10 cellular contexts compared by ENCODE assay signal in genomic region chrX:123647244-123647643, GRCh38.
"Had no signal": no experiment of that assay in that cellular context is flagged by ENCODE, and none has a peak within 500 bp of the region (broad histone marks: within the 10 kb centered on the region; RNA-seq: fewer than 3 reads in every experiment).

No MANE protein-coding gene starts in this region.

- ATAC-seq: HCT116 had no signal

- H2AFZ ChIP-seq: GM23248 had no signal

- H3K4me3 ChIP-seq: GM23248, HAP-1 had no signal

- H3K27ac Mint-ChIP-seq: HFFc6, IgD-negative memory B cell had no signal

- H3K27me3 Mint-ChIP-seq: IgD-negative memory B cell had no signal

- H3K9me3 ChIP-seq: HAP-1 had no signal

- H3K9ac ChIP-seq: GM23248 had no signal

- H3K9me3 Mint-ChIP-seq: HFFc6 had no signal

- DNase-seq: GM23248, GOT3, H7, HFFc6, KG1 had no signal

- H3K4me3 Mint-ChIP-seq: HFFc6, IgD-negative memory B cell had no signal

- H3K27ac ChIP-seq: GM23248, HL-60 had no signal

- FAIRE-seq: HepG2 had no signal
